1 cellular context compared by ENCODE assay signal in genomic region chr9:114123031-114123977, GRCh38.
TF ChIP-seq lines count a peak whose summit lies in the region.

No MANE protein-coding gene starts in this region.

TF ChIP-seq in HepG2, 621 proteins besides CTCF, POLR2A, EP300 and RAD21 (continued from another document and continues in another):
- no peak for TF ChIP-seq ZNF710 (CRISPR knock-in tag; IDR thresholded peaks at IDR 0.05; ENCODE audit: borderline replicate concordance)
- no peak for TF ChIP-seq ZNF160 (CRISPR knock-in tag; IDR thresholded peaks at IDR 0.05)
- no peak for TF ChIP-seq ZNF775 (CRISPR knock-in tag; IDR thresholded peaks at IDR 0.05; ENCODE audit: borderline replicate concordance)
- TF ChIP-seq ZNF644 (CRISPR knock-in tag; IDR thresholded peaks at IDR 0.05; ENCODE audit: low read depth) = no peak
- no peak for TF ChIP-seq RAD51 (IDR thresholded peaks at IDR 0.05; ENCODE audit: borderline replicate concordance)
- no peak for TF ChIP-seq ZNF883 (CRISPR knock-in tag; IDR thresholded peaks at IDR 0.05; ENCODE audit: not compliant biosample characterization)
- no peak for TF ChIP-seq MYC (CRISPR knock-in tag; IDR thresholded peaks at IDR 0.05; ENCODE audit: borderline replicate concordance)
- peak; percentile 96 for TF ChIP-seq HNF4A (CRISPR knock-in tag; IDR thresholded peaks at IDR 0.05)
- no peak for TF ChIP-seq LRRFIP1 (CRISPR knock-in tag; conservative IDR thresholded peaks at IDR 0.05)
- TF ChIP-seq ZNF788 (CRISPR knock-in tag; IDR thresholded peaks at IDR 0.05; ENCODE audit: borderline replicate concordance) = peak; percentile 43; the same call in 1 of the 2 replicates
- TF ChIP-seq ZNF383 (CRISPR knock-in tag; IDR thresholded peaks at IDR 0.05; ENCODE audit: borderline replicate concordance) = no peak
- no peak for TF ChIP-seq ATF7 (IDR thresholded peaks at IDR 0.05)
- TF ChIP-seq ATF7 (CRISPR knock-in tag; IDR thresholded peaks at IDR 0.05) = no peak
- no peak for TF ChIP-seq KLF15 (CRISPR knock-in tag; IDR thresholded peaks at IDR 0.05; ENCODE audit: borderline replicate concordance)
- no peak for TF ChIP-seq SKIL (CRISPR knock-in tag; IDR thresholded peaks at IDR 0.05; ENCODE audit: borderline replicate concordance)
- TF ChIP-seq SMC3 (IDR thresholded peaks at IDR 0.05; ENCODE audit: low read length) = no peak
- no peak for TF ChIP-seq ZNF326 (CRISPR knock-in tag; IDR thresholded peaks at IDR 0.05; ENCODE audit: borderline replicate concordance)
- no peak for TF ChIP-seq BCLAF1 (IDR thresholded peaks at IDR 0.05)
- TF ChIP-seq BRCA1 (CRISPR knock-in tag; IDR thresholded peaks at IDR 0.05) = no peak
- no peak for TF ChIP-seq ZNF24 (IDR thresholded peaks at IDR 0.05)
- TF ChIP-seq TCF7L2 (IDR thresholded peaks at IDR 0.05; ENCODE audit: low read depth, low read length) = no peak
- TF ChIP-seq SATB2 (CRISPR knock-in tag; IDR thresholded peaks at IDR 0.05) = no peak
- no peak for TF ChIP-seq ZNF274 (CRISPR knock-in tag; IDR thresholded peaks at IDR 0.05)
- no peak for TF ChIP-seq SRF (IDR thresholded peaks at IDR 0.05; ENCODE audit: low read depth, low read length)
- TF ChIP-seq HMGXB4 (CRISPR knock-in tag; IDR thresholded peaks at IDR 0.05; ENCODE audit: borderline replicate concordance in 1 of 2, low read depth in 1 of 2) = no peak
- TF ChIP-seq DMTF1 (CRISPR knock-in tag; IDR thresholded peaks at IDR 0.05) = no peak
- TF ChIP-seq PITX1 (CRISPR knock-in tag; IDR thresholded peaks at IDR 0.05) = peak; percentile 59
- no peak for TF ChIP-seq ZNF251 (CRISPR knock-in tag; IDR thresholded peaks at IDR 0.05)
- no peak for TF ChIP-seq ZNF136 (CRISPR knock-in tag; IDR thresholded peaks at IDR 0.05; ENCODE audit: low read depth)
- TF ChIP-seq GZF1 (CRISPR knock-in tag; IDR thresholded peaks at IDR 0.05) = no peak
- TF ChIP-seq ZBTB20 (CRISPR knock-in tag; IDR thresholded peaks at IDR 0.05; ENCODE audit: borderline replicate concordance, low read depth) = no peak
- no peak for TF ChIP-seq ZBTB49 (CRISPR knock-in tag; IDR thresholded peaks at IDR 0.05; ENCODE audit: borderline replicate concordance)
- no peak for TF ChIP-seq USF2 (IDR thresholded peaks at IDR 0.05; ENCODE audit: low read depth, low read length)
- TF ChIP-seq USF2 (CRISPR knock-in tag; IDR thresholded peaks at IDR 0.05; ENCODE audit: borderline replicate concordance) = no peak
- TF ChIP-seq CC2D1A (CRISPR knock-in tag; IDR thresholded peaks at IDR 0.05) = no peak
- TF ChIP-seq ZHX1 (CRISPR knock-in tag; IDR thresholded peaks at IDR 0.05; ENCODE audit: low read depth) = no peak
- peak; percentile 45; the same call in 1 of the 2 replicates for TF ChIP-seq ISL2 (CRISPR knock-in tag; IDR thresholded peaks at IDR 0.05)
- no peak for TF ChIP-seq MAF1 (CRISPR knock-in tag; IDR thresholded peaks at IDR 0.05; ENCODE audit: borderline replicate concordance)
- peak; percentile 35; the same call in 1 of the 2 replicates for TF ChIP-seq KAT8 (CRISPR knock-in tag; IDR thresholded peaks at IDR 0.05)
- TF ChIP-seq EZH2 (conservative IDR thresholded peaks at IDR 0.05; ENCODE audit: low read depth, low read length) = no peak
- TF ChIP-seq DRAP1 (CRISPR knock-in tag; IDR thresholded peaks at IDR 0.05) = no peak
